ENCODE assay signal across 11 cellular contexts in the genomic region with DNA sequence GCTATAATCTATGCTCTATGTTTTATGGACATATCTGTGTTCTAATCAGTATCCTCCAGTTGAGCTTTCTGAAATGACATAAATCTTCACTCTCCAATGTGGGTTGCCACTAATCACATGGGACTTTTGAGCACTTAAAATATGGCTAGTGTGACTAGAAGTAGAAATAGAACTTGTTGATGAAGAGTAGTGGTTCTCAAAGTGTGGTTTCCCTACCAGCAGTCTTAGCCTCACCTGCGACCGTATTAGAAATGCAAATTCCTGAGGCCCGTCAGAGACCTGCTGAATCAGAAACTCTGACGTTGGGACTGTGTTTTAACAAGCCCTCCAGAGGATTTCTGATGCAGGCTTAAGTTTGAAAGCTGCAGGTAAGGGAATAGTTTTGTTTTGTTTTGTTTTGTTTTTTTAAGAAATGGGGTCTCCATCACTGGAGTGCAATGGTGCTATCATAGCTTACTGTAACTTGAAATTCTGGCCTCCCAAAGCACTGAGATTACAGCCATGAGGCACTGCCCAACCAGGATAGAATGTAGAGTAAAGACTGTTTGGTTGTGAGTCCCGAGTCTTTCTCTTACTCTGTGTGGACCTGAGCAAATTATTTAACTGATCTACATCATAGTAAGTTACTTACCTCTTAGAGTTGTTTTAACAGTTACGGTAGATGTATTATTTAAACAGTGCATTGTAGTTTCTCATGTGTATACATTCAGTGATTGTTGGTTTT. TPM values are rescaled to one million over a fixed set of nuclear protein-coding genes. Genes with fewer than 3 reads are reported as not detected.
DNase-seq lines count a peak whose midpoint lies in the region; ATAC-seq lines count a peak whose summit lies in the region.
"Had no signal": no experiment of that assay in that cellular context is flagged by ENCODE, and none has a peak within 500 bp of the region (broad histone marks: within the 10 kb centered on the region; RNA-seq: fewer than 3 reads in every experiment).

No MANE protein-coding gene starts in this region.

- ATAC-seq in GM19025 (IDR thresholded peaks at IDR 0.05; ENCODE audit: low read depth, unreplicated experiment): peak; percentile 96
- ATAC-seq in GM21825 (IDR thresholded peaks at IDR 0.05; ENCODE audit: unreplicated experiment): peak; percentile 94
- ATAC-seq in HG03159 (IDR thresholded peaks at IDR 0.05; ENCODE audit: unreplicated experiment): peak; percentile 90
- peak; percentile 91 for ATAC-seq in memory B cell (ENCODE audit: low read depth)
- no peak for ATAC-seq in activated CD4-positive, alpha-beta T cell treated with anti-CD3 and anti-CD28 coated beads for 36 hours
- ATAC-seq: activated CD8-positive, alpha-beta T cell treated with anti-CD3 and anti-CD28 coated beads for 36 hours; SK-N-SH treated with all-trans-retinoic acid at 6 μM for 48 hours had no signal

- DNase-seq in memory B cell (ENCODE audit: low spot score in 2 of 2) (peak in 1 of 2 donors; percentile 13), C1 segment of cervical spinal cord (lab: John Stamatoyannopoulos, UW) (no peak), NCI-H1417 treated with DMSO at 0.1 percent for 48 hours (lab: John Stamatoyannopoulos, UW) (no peak)
- no peak for DNase-seq in activated CD4-positive, alpha-beta T cell treated with anti-CD3 and anti-CD28 coated beads for 36 hours
- DNase-seq: activated CD8-positive, alpha-beta T cell treated with anti-CD3 and anti-CD28 coated beads for 36 hours; KBM-7; NCI-H446 had no signal

- H3K4me1 Mint-ChIP-seq in memory B cell: no peaks in the 10 kb centered on the region
- H3K4me1 Mint-ChIP-seq in activated CD4-positive, alpha-beta T cell treated with anti-CD3 and anti-CD28 coated beads for 36 hours: no peaks in the 10 kb centered on the region

- CTCF ChIA-PET in activated CD4-positive, alpha-beta T cell treated with anti-CD3 and anti-CD28 coated beads for 36 hours (lab: Charles Lee): interaction anchor here (2.3 kb wide), 1 partner anchor 12 kb away, joined by 7 read pairs; no protein-coding TSS in a partner anchor

- POLR2A ChIA-PET in activated CD4-positive, alpha-beta T cell treated with anti-CD3 and anti-CD28 coated beads for 36 hours (lab: Charles Lee): interaction anchor here (0.6 kb wide), 1 partner anchor 180 kb away, joined by 4 read pairs; no protein-coding TSS in a partner anchor

- H3K9me3 Mint-ChIP-seq in memory B cell: no peaks in the 10 kb centered on the region
- no peaks in the 10 kb centered on the region for H3K9me3 Mint-ChIP-seq in activated CD4-positive, alpha-beta T cell treated with anti-CD3 and anti-CD28 coated beads for 36 hours (ENCODE audit: low read depth)
- H3K9me3 Mint-ChIP-seq: activated CD8-positive, alpha-beta T cell treated with anti-CD3 and anti-CD28 coated beads for 36 hours had no signal

- peak overlapping the region; percentile 84 for H3K27ac Mint-ChIP-seq in memory B cell
- no peak overlapping the region for H3K27ac Mint-ChIP-seq in activated CD4-positive, alpha-beta T cell treated with anti-CD3 and anti-CD28 coated beads for 36 hours
- H3K27ac Mint-ChIP-seq: activated CD8-positive, alpha-beta T cell treated with anti-CD3 and anti-CD28 coated beads for 36 hours had no signal

- intact Hi-C loops in activated CD4-positive, alpha-beta T cell treated with anti-CD3 and anti-CD28 coated beads for 36 hours (cut with DNase I, micrococcal nuclease): no loop called here

- peaks cover 23% of the 10 kb centered on the region for H3K36me3 Mint-ChIP-seq in memory B cell
- peaks cover 45% of the 10 kb centered on the region for H3K36me3 Mint-ChIP-seq in activated CD4-positive, alpha-beta T cell treated with anti-CD3 and anti-CD28 coated beads for 36 hours (ENCODE audit: low read depth)

- no peak overlapping the region for H3K4me3 Mint-ChIP-seq in memory B cell
- no peak overlapping the region for H3K4me3 Mint-ChIP-seq in activated CD4-positive, alpha-beta T cell treated with anti-CD3 and anti-CD28 coated beads for 36 hours
- H3K4me3 Mint-ChIP-seq: activated CD8-positive, alpha-beta T cell treated with anti-CD3 and anti-CD28 coated beads for 36 hours had no signal

- no peaks in the 10 kb centered on the region for H3K27me3 Mint-ChIP-seq in memory B cell
- H3K27me3 Mint-ChIP-seq in activated CD4-positive, alpha-beta T cell treated with anti-CD3 and anti-CD28 coated beads for 36 hours: no peaks in the 10 kb centered on the region
- H3K27me3 Mint-ChIP-seq: activated CD8-positive, alpha-beta T cell treated with anti-CD3 and anti-CD28 coated beads for 36 hours had no signal

RNA-seq across cellular contexts. Expression of a gene that starts 21.7 kb away (rescaled TPM):
- total RNA-seq in activated CD4-positive, alpha-beta T cell treated with anti-CD3 and anti-CD28 coated beads for 36 hours: 10 to 100 TPM; 29.8 to 30.2 TPM

RNA-seq across cellular contexts. Expression of a gene that starts 24.1 kb away (rescaled TPM):
- total RNA-seq in activated CD4-positive, alpha-beta T cell treated with anti-CD3 and anti-CD28 coated beads for 36 hours: 10 to 100 TPM; 45.4 to 57.3 TPM

RNA-seq across cellular contexts. Expression of a gene that starts 24.4 kb away (rescaled TPM):
- 100 to 1,000 TPM in 1 of 2 experiments, 10 to 100 TPM in 1; 94.5 to 141 TPM for total RNA-seq in activated CD4-positive, alpha-beta T cell treated with anti-CD3 and anti-CD28 coated beads for 36 hours

RNA-seq across cellular contexts. Expression of a gene that starts 38.3 kb away (rescaled TPM):
- 10 to 100 TPM; 40.8 to 52.4 TPM for total RNA-seq in activated CD4-positive, alpha-beta T cell treated with anti-CD3 and anti-CD28 coated beads for 36 hours
